Comparison of ENCODE assay signal across 8 cellular contexts in the genomic region with DNA sequence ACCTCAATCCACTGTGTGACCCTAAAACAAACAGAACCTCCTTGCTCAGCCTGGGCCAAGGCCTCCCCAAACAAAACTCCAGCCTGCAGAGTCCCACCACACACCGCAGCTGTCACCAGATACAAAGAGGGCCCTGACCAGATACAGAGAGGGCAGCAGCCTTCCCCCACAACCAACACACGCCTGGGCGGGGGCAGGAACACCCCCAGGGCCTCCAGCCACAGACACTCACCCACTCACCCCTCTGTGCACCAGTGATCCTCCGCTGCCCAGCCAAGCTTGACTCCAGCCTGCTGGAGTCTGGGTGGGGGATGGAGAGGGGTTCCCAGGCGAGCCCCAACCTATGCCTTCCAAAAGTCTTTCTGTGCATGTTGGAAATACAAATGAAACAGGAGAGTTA. TPM values are rescaled to one million over a fixed set of nuclear protein-coding genes. Genes with fewer than 3 reads are reported as not detected.
DNase-seq lines count a peak whose midpoint lies in the region; ATAC-seq and TF ChIP-seq lines count a peak whose summit lies in the region.

No MANE protein-coding gene starts in this region.

- H3K9me3 ChIP-seq in cardiac muscle cell (ENCODE audit: low read depth) (no peaks in the 10 kb centered on the region), mucosa of rectum (ENCODE audit: control insufficient read depth in 2 of 2, low read length in 2 of 2) (no peaks in the 10 kb centered on the region), tibial nerve (no peaks in the 10 kb centered on the region)

- peak overlapping the region; percentile 65 to 89 for H3K9ac ChIP-seq in mucosa of rectum (ENCODE audit: low read depth in 1 of 2, low read length in 2 of 2)

- no peak overlapping the region for H3K4me3 ChIP-seq in cardiac muscle cell
- H3K4me3 ChIP-seq in mucosa of rectum (ENCODE audit: low read length in 2 of 2): peak overlapping the region in 1 of 2 donors; percentile 37
- H3K4me3 ChIP-seq in tibial nerve: no peak overlapping the region

- peaks cover 16% of the 10 kb centered on the region for H3K36me3 Mint-ChIP-seq in activated naive CD8-positive, alpha-beta T cell treated with anti-CD3 and anti-CD28 coated beads for 36 hours

- TF ChIP-seq CTCF in cardiac muscle cell (IDR thresholded peaks at IDR 0.05; ENCODE audit: low read depth, low read length) (no peak), tibial nerve (IDR thresholded peaks at IDR 0.05) (no peak)

- H3K27ac Mint-ChIP-seq in activated naive CD8-positive, alpha-beta T cell treated with anti-CD3 and anti-CD28 coated beads for 36 hours: peak overlapping the region; percentile 72

- no peak for DNase-seq in cardiac muscle cell (ENCODE audit: low read depth in 1 of 2, low spot score in 1 of 2)
- no peak for DNase-seq in cardiac septum (ENCODE audit: low spot score)
- no peak for DNase-seq in activated naive CD8-positive, alpha-beta T cell treated with anti-CD3 and anti-CD28 coated beads for 36 hours
- no peak for DNase-seq in tibial nerve (ENCODE audit: low spot score in 2 of 2)
- no peak for DNase-seq in substantia nigra (lab: John Stamatoyannopoulos, UW)
- DNase-seq in GM19240 (ENCODE audit: insufficient read length, low spot score): no peak

- no peaks in the 10 kb centered on the region for H3K27me3 Mint-ChIP-seq in activated naive CD8-positive, alpha-beta T cell treated with anti-CD3 and anti-CD28 coated beads for 36 hours

- H3K27ac ChIP-seq in cardiac muscle cell (peak overlapping the region; percentile 52), mucosa of rectum (ENCODE audit: low read depth in 2 of 2, low read length in 2 of 2) (peak overlapping the region; percentile 99 to 100), tibial nerve (peak overlapping the region; percentile 76 to 99 (median 95)), substantia nigra (ENCODE audit: low read depth, low read length, poor library complexity, severe bottlenecking) (no peak overlapping the region)

- H3K36me3 ChIP-seq in cardiac muscle cell (peaks cover under 1% of the 10 kb centered on the region), mucosa of rectum (ENCODE audit: control insufficient read depth in 2 of 2, insufficient read depth in 2 of 2, low read length in 2 of 2) (no peaks in the 10 kb centered on the region), tibial nerve (peaks cover 0 to 2% (median 0%) of the 10 kb centered on the region in 3 donors)

- WGBS in tibial nerve, 2 donors: 43 to 53% methylated on average over 5 of the region's 5 CpGs

- H3K4me1 ChIP-seq in cardiac muscle cell (ENCODE audit: low read depth): peaks cover 46% of the 10 kb centered on the region
- peaks cover 70 to 74% of the 10 kb centered on the region in 2 donors for H3K4me1 ChIP-seq in mucosa of rectum (ENCODE audit: control insufficient read depth in 2 of 2, insufficient read depth in 2 of 2, low read length in 2 of 2)
- peaks cover 3 to 96% (median 79%) of the 10 kb centered on the region in 4 donors for H3K4me1 ChIP-seq in tibial nerve

- no peak for ATAC-seq in GM21381 (IDR thresholded peaks at IDR 0.05; ENCODE audit: unreplicated experiment)

- H3K27me3 ChIP-seq in cardiac muscle cell: no peaks in the 10 kb centered on the region
- no peaks in the 10 kb centered on the region for H3K27me3 ChIP-seq in mucosa of rectum (ENCODE audit: control insufficient read depth in 2 of 2, insufficient read depth in 2 of 2, low read length in 2 of 2)
- H3K27me3 ChIP-seq in tibial nerve: no peaks in the 10 kb centered on the region

- H3K4me3 Mint-ChIP-seq in activated naive CD8-positive, alpha-beta T cell treated with anti-CD3 and anti-CD28 coated beads for 36 hours: peak overlapping the region; percentile 80

- intact Hi-C loops in cardiac septum (cut with DNase I): no loop called here

- TF ChIP-seq POLR2A in tibial nerve (IDR thresholded peaks at IDR 0.05): no peak

- peaks cover 58% of the 10 kb centered on the region for H3K4me1 Mint-ChIP-seq in activated naive CD8-positive, alpha-beta T cell treated with anti-CD3 and anti-CD28 coated beads for 36 hours

- H3K9me3 Mint-ChIP-seq in activated naive CD8-positive, alpha-beta T cell treated with anti-CD3 and anti-CD28 coated beads for 36 hours: no peaks in the 10 kb centered on the region

- no peak for TF ChIP-seq EP300 in tibial nerve (IDR thresholded peaks at IDR 0.05)

RNA-seq across cellular contexts. Expression of gene CIRBP, which starts 5.9 kb away (rescaled TPM):
- total RNA-seq in cardiac muscle cell (1,112 and 2,236 TPM in 2 replicates), cardiac septum (318 TPM), tibial nerve (100 to 1,000 TPM; 389 to 640 (median 576) TPM)
- 716 and 851 TPM in 2 replicates for polyA plus RNA-seq in cardiac muscle cell
- total RNA-seq in activated naive CD8-positive, alpha-beta T cell treated with anti-CD3 and anti-CD28 coated beads for 36 hours: 100 to 1,000 TPM; 208 to 216 TPM

RNA-seq across cellular contexts. Expression of gene FAM174C, which starts 12.1 kb away (rescaled TPM):
- total RNA-seq in cardiac muscle cell (31.2 and 44.9 TPM in 2 replicates), cardiac septum (20.0 TPM), tibial nerve (10 to 100 TPM; 25.5 to 80.7 (median 52.0) TPM)
- 34.0 and 34.4 TPM in 2 replicates for polyA plus RNA-seq in cardiac muscle cell
- 100 to 1,000 TPM in 1 of 2 experiments, 10 to 100 TPM in 1; 99.8 to 101 TPM for total RNA-seq in activated naive CD8-positive, alpha-beta T cell treated with anti-CD3 and anti-CD28 coated beads for 36 hours

RNA-seq across cellular contexts. Expression of gene MIDN, which starts 14.8 kb away (rescaled TPM):
- total RNA-seq in cardiac muscle cell: 45.6 and 89.2 TPM in 2 replicates
- 58.1 and 76.0 TPM in 2 replicates for polyA plus RNA-seq in cardiac muscle cell
- total RNA-seq in cardiac septum: 97.5 TPM
- 10 to 100 TPM; 29.3 to 29.6 TPM for total RNA-seq in activated naive CD8-positive, alpha-beta T cell treated with anti-CD3 and anti-CD28 coated beads for 36 hours
- total RNA-seq in tibial nerve: 10 to 100 TPM; 17.4 to 51.9 (median 39.4) TPM

RNA-seq across cellular contexts. Expression of gene ATP5F1D, which starts 21.6 kb away (rescaled TPM):
- total RNA-seq in cardiac muscle cell (188 and 355 TPM in 2 replicates), cardiac septum (486 TPM), tibial nerve (100 to 1,000 TPM in 3 of 4 donors, 10 to 100 TPM in 1; 67.5 to 140 (median 127) TPM)
- polyA plus RNA-seq in cardiac muscle cell: 505 and 638 TPM in 2 replicates
- total RNA-seq in activated naive CD8-positive, alpha-beta T cell treated with anti-CD3 and anti-CD28 coated beads for 36 hours: 100 to 1,000 TPM; 175 to 177 TPM

RNA-seq across cellular contexts. Expression of gene EFNA2, which starts 22.5 kb away (rescaled TPM):
- total RNA-seq in cardiac muscle cell (13.0 and 16.9 TPM in 2 replicates), cardiac septum (not detected), tibial nerve (not detected)
- 0.34 and 0.44 TPM in 2 replicates for polyA plus RNA-seq in cardiac muscle cell
- total RNA-seq in activated naive CD8-positive, alpha-beta T cell treated with anti-CD3 and anti-CD28 coated beads for 36 hours: not detected
